ENCODE assay signal across 16 cellular contexts in genomic region chr4:81786770-81787169, GRCh38.
"Had no signal": no experiment of that assay in that cellular context is flagged by ENCODE, and none has a peak within 500 bp of the region (broad histone marks: within the 10 kb centered on the region; RNA-seq: fewer than 3 reads in every experiment).

No MANE protein-coding gene starts in this region.

- H3K36me3 ChIP-seq: cardiac muscle cell, gastroesophageal sphincter, left ventricle myocardium inferior, right lobe of liver, thoracic aorta had no signal

- H3K4me3 ChIP-seq: cardiac muscle cell, gastroesophageal sphincter, left ventricle myocardium inferior, mucosa of descending colon, right lobe of liver, thoracic aorta had no signal

- FAIRE-seq: endometrium had no signal

- H3K27me3 Mint-ChIP-seq: activated CD4-positive, alpha-beta T cell treated with anti-CD3 and anti-CD28 coated beads, Interleukin-2, amount 10 ng/mL, durations not matched to agents 7 days and 5 days; memory B cell; naive thymus-derived CD4-positive, alpha-beta T cell; stimulated activated naive CD8-positive, alpha-beta T cell treated with anti-CD3 and anti-CD28 coated beads, Interleukin-15, amount 100 ng/mL, for 72 hours had no signal

- H3K27me3 ChIP-seq: cardiac muscle cell, gastroesophageal sphincter, right lobe of liver had no signal

- H3K36me3 Mint-ChIP-seq: memory B cell; naive thymus-derived CD4-positive, alpha-beta T cell had no signal

- H3K9me3 Mint-ChIP-seq: activated CD4-positive, alpha-beta T cell treated with anti-CD3 and anti-CD28 coated beads, Interleukin-2, amount 10 ng/mL, durations not matched to agents 7 days and 5 days; activated naive CD4-positive, alpha-beta T cell treated with anti-CD3 and anti-CD28 coated beads for 36 hours; memory B cell; naive thymus-derived CD4-positive, alpha-beta T cell; stimulated activated naive CD8-positive, alpha-beta T cell treated with anti-CD3 and anti-CD28 coated beads, Interleukin-15, amount 100 ng/mL, for 72 hours had no signal

- H3K9me3 ChIP-seq: gastroesophageal sphincter, left ventricle myocardium inferior, mucosa of descending colon, right lobe of liver, thoracic aorta had no signal

- H3K27ac Mint-ChIP-seq: activated CD4-positive, alpha-beta T cell treated with anti-CD3 and anti-CD28 coated beads, Interleukin-2, amount 10 ng/mL, durations not matched to agents 7 days and 5 days; activated naive CD4-positive, alpha-beta T cell treated with anti-CD3 and anti-CD28 coated beads for 36 hours; memory B cell; naive thymus-derived CD4-positive, alpha-beta T cell; stimulated activated naive CD8-positive, alpha-beta T cell treated with anti-CD3 and anti-CD28 coated beads, Interleukin-15, amount 100 ng/mL, for 72 hours had no signal

- ATAC-seq: gastroesophageal sphincter; naive thymus-derived CD4-positive, alpha-beta T cell; stimulated activated naive CD8-positive, alpha-beta T cell treated with anti-CD3 and anti-CD28 coated beads, Interleukin-15, amount 100 ng/mL, for 72 hours had no signal

- DNase-seq: activated CD4-positive, alpha-beta T cell treated with anti-CD3 and anti-CD28 coated beads, Interleukin-2, amount 10 ng/mL, durations not matched to agents 7 days and 5 days; activated CD8-positive, alpha-beta memory T cell treated with anti-CD3 and anti-CD28 coated beads for 24 hours; activated naive CD4-positive, alpha-beta T cell treated with anti-CD3 and anti-CD28 coated beads for 36 hours; hippocampal formation; kidney; left ventricle myocardium inferior; naive thymus-derived CD4-positive, alpha-beta T cell; stimulated activated CD4-positive, alpha-beta T cell treated with anti-CD3 and anti-CD28 coated beads, Interleukin-1b, Interleukin-23, amount 100 ng/mL, for 48 hours; stimulated activated naive CD8-positive, alpha-beta T cell treated with anti-CD3 and anti-CD28 coated beads, Interleukin-15, amount 100 ng/mL, for 72 hours had no signal

- H3K27ac ChIP-seq: cardiac muscle cell, gastroesophageal sphincter, left ventricle myocardium inferior, right lobe of liver, thoracic aorta had no signal

- H3K4me3 Mint-ChIP-seq: activated CD4-positive, alpha-beta T cell treated with anti-CD3 and anti-CD28 coated beads, Interleukin-2, amount 10 ng/mL, durations not matched to agents 7 days and 5 days; activated naive CD4-positive, alpha-beta T cell treated with anti-CD3 and anti-CD28 coated beads for 36 hours; memory B cell; naive thymus-derived CD4-positive, alpha-beta T cell; stimulated activated naive CD8-positive, alpha-beta T cell treated with anti-CD3 and anti-CD28 coated beads, Interleukin-15, amount 100 ng/mL, for 72 hours had no signal
